Comparison of ENCODE assay signal across 19 cellular contexts in genomic region chr18:73366713-73367112, GRCh38.
DNase-seq lines count a peak whose midpoint lies in the region; TF ChIP-seq lines count a peak whose summit lies in the region.
"Had no signal": no experiment of that assay in that cellular context is flagged by ENCODE, and none has a peak within 500 bp of the region (broad histone marks: within the 10 kb centered on the region; RNA-seq: fewer than 3 reads in every experiment).

No MANE protein-coding gene starts in this region.

- H3K79me2 ChIP-seq in GM23248 (ENCODE audit: insufficient read depth), result no peaks in the 10 kb centered on the region
- no peaks in the 10 kb centered on the region for H3K79me2 ChIP-seq in hepatocyte

- H3K36me3 ChIP-seq in GM23248 (ENCODE audit: low read depth) (no peaks in the 10 kb centered on the region), hepatocyte (replicated peaks; ENCODE audit: insufficient read depth, low read depth) (no peaks in the 10 kb centered on the region)
- H3K36me3 ChIP-seq: Peyer's patch had no signal

- peak; percentile 46 for DNase-seq in GM23248
- DNase-seq in astrocyte of the hippocampus (ENCODE audit: low read depth, low spot score), result peak; percentile 4
- peak; percentile 14 for DNase-seq in kidney glomerular epithelial cell (lab: John Stamatoyannopoulos, UW)
- DNase-seq in activated CD4-positive, alpha-beta T cell treated with anti-CD3 and anti-CD28 coated beads, Interleukin-2, amount 50 U/mL, for 1 hour, result no peak
- DNase-seq in activated T-cell treated with anti-CD3 and anti-CD28 coated beads, Interleukin-2, amount 50 U/mL, for 1 hour, result no peak
- no peak for DNase-seq in hepatocyte (ENCODE audit: low spot score)
- no peak for DNase-seq in NCI-H187 (lab: John Stamatoyannopoulos, UW)
- DNase-seq: ACHN; DMS 273 treated with DMSO at 0.1 percent for 48 hours; DND-41; GDM1; KBM-7; NCI-H1105 treated with DMSO at 0.1 percent for 48 hours; NCI-H1694; NCI-H510A; NCI-H748 treated with DMSO at 0.1 percent for 48 hours; NK-92 treated with Interleukin-12 subunit alpha and Interleukin-12 subunit beta, amount 100 ng/mL, for 24 hours; Peyer's patch had no signal

- H4K20me1 ChIP-seq in GM23248 (ENCODE audit: insufficient read depth) (no peaks in the 10 kb centered on the region), hepatocyte (ENCODE audit: insufficient read depth, poor library complexity, severe bottlenecking) (no peaks in the 10 kb centered on the region)

- no peaks in the 10 kb centered on the region for H3F3A ChIP-seq in GM23248 (ENCODE audit: insufficient read depth)

- no peak overlapping the region for H3K9ac ChIP-seq in GM23248

- H3K4me2 ChIP-seq in GM23248 (ENCODE audit: unreplicated experiment) (no peak overlapping the region), hepatocyte (no peak overlapping the region)

- no peaks in the 10 kb centered on the region for H3K9me3 ChIP-seq in GM23248 (ENCODE audit: low read depth)
- no peaks in the 10 kb centered on the region for H3K9me3 ChIP-seq in hepatocyte (ENCODE audit: low read depth)
- H3K9me3 ChIP-seq: Peyer's patch had no signal

- TF ChIP-seq CTCF in hepatocyte (IDR thresholded peaks at IDR 0.05; ENCODE audit: poor library complexity), result no peak

- H3K4me3 ChIP-seq in GM23248, result no peak overlapping the region
- H3K4me3 ChIP-seq in hepatocyte, result no peak overlapping the region
- H3K4me3 ChIP-seq: GM12878, Peyer's patch had no signal

- 7 to 17% methylated on average over 3 of the region's 3 CpGs for WGBS in GM23248 (ENCODE audit: low coverage in 1 of 2, low lambda C conversion rate in 2 of 2, missing lambda C conversion rate in 2 of 2), 2 experiments
- WGBS in hepatocyte (ENCODE audit: low lambda C conversion rate, missing lambda C conversion rate), result 76% methylated on average over 3 of the region's 3 CpGs

- H3K9me2 ChIP-seq in GM23248 (ENCODE audit: insufficient read depth), result no peaks in the 10 kb centered on the region
- no peaks in the 10 kb centered on the region for H3K9me2 ChIP-seq in hepatocyte (replicated peaks; ENCODE audit: insufficient read depth)

- in situ Hi-C loops in GM23248 (cut with MboI), result no loop called here

- H3K27me3 ChIP-seq in GM23248 (replicated peaks; ENCODE audit: insufficient read depth) (no peaks in the 10 kb centered on the region), hepatocyte (no peaks in the 10 kb centered on the region)
- H3K27me3 ChIP-seq: Peyer's patch had no signal

- peaks cover 3% of the 10 kb centered on the region; the same call in 1 of the 2 replicates for H3K4me1 ChIP-seq in GM23248 (ENCODE audit: insufficient read depth)
- H3K4me1 ChIP-seq in hepatocyte (ENCODE audit: insufficient read depth), result no peaks in the 10 kb centered on the region
- H3K4me1 ChIP-seq: Peyer's patch had no signal

- H2AFZ ChIP-seq in GM23248, result no peak overlapping the region
- no peak overlapping the region for H2AFZ ChIP-seq in hepatocyte

- H3K27ac ChIP-seq in GM23248 (no peak overlapping the region), hepatocyte (no peak overlapping the region)
- H3K27ac ChIP-seq: Peyer's patch had no signal

Comparison
In these comparisons a context has a peak if more than half of its experiments do, and no peak if none do; other contexts are left out.
1. DNase-seq: peak in GM23248 (single experiment), astrocyte of the hippocampus (single experiment) and kidney glomerular epithelial cell (single experiment); none in activated CD4-positive, alpha-beta T cell treated with anti-CD3 and anti-CD28 coated beads, Interleukin-2, amount 50 U/mL, for 1 hour (single experiment), activated T-cell treated with anti-CD3 and anti-CD28 coated beads, Interleukin-2, amount 50 U/mL, for 1 hour (single experiment), hepatocyte (single experiment) and NCI-H187 (0 of 2).